In the genomic region with DNA sequence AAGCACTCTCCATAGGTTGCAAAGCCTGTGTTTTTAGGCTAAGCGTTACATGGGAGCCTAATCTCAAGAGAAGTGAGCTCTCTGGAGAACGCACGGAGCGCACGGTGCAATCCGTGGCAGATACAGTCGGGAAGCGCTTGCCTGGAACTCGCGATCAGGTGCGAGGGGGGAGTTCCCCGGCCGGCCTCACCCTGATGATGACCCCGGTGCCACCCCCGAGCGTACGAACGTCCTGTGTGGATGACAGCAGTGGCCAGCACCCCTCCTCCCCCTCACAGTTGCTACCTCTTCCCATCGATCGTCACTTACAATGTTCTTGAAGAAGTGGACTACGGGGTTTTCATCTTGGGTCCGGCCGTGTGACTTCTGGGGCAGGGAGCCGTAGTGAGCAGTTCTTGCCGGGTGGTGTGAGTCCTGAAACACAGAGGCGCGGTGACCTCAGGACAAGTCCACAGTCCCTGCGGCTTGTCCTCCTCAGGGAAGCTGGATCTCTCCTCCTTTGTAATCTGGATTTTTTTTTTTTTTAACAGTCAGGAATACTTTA, we compare ENCODE assay signal across 21 cellular contexts.
A peak's percentile ranks its signal among the peaks of the same experiment; 100 is the strongest.
DNase-seq lines count a peak whose midpoint lies in the region; ATAC-seq, FAIRE-seq and TF ChIP-seq lines count a peak whose summit lies in the region.
"Had no signal": no experiment of that assay in that cellular context is flagged by ENCODE, and none has a peak within 500 bp of the region (broad histone marks: within the 10 kb centered on the region; RNA-seq: fewer than 3 reads in every experiment).

No MANE protein-coding gene starts in this region.

- no peaks in the 10 kb centered on the region for H3K36me3 Mint-ChIP-seq in dendritic cell treated with granulocyte-macrophage colony-stimulating factor and Interleukin-4, amounts not matched to agents 40 ng/mL and 50 ng/mL, for 4 days (ENCODE audit: low read depth)
- H3K36me3 Mint-ChIP-seq in nephron progenitor cell (ENCODE audit: low read depth) (no peaks in the 10 kb centered on the region), type B pancreatic cell (peaks cover 4% of the 10 kb centered on the region), MCF 10A (ENCODE audit: insufficient read depth, unreplicated experiment) (no peaks in the 10 kb centered on the region)

- POLR2A ChIA-PET in HepG2 (lab: Yijun Ruan, JAX) (no interaction called here), MCF 10A (lab: Yijun Ruan, JAX) (no interaction called here)

- H3K27ac Mint-ChIP-seq in dendritic cell treated with granulocyte-macrophage colony-stimulating factor and Interleukin-4, amounts not matched to agents 40 ng/mL and 50 ng/mL, for 4 days = peak overlapping the region; percentile 90
- H3K27ac Mint-ChIP-seq in nephron progenitor cell (peak overlapping the region; percentile 37), type B pancreatic cell (peak overlapping the region; percentile 46), MCF 10A (ENCODE audit: low read depth, unreplicated experiment) (no peak overlapping the region)
- H3K27ac Mint-ChIP-seq: HFFc6 had no signal

- in situ Hi-C loops in HepG2 (cut with HindIII; ENCODE audit: extremely low pct_ligation_motif_present, low pct_unique_long_range_greater_than_20kb) = loop anchor here (10.0 kb wide), 3 partner anchors 185 to 665 kb away; no protein-coding TSS in a partner anchor

- H3K4me2 ChIP-seq in HepG2 (ENCODE audit: low read depth, low read length) = no peak overlapping the region
- H3K4me2 ChIP-seq: KMS-11 had no signal

- H3K4me3 Mint-ChIP-seq in dendritic cell treated with granulocyte-macrophage colony-stimulating factor and Interleukin-4, amounts not matched to agents 40 ng/mL and 50 ng/mL, for 4 days = no peak overlapping the region
- H3K4me3 Mint-ChIP-seq in nephron progenitor cell (no peak overlapping the region), type B pancreatic cell (no peak overlapping the region), MCF 10A (ENCODE audit: unreplicated experiment) (no peak overlapping the region)
- H3K4me3 Mint-ChIP-seq: CD14-positive monocyte, H9, HFFc6 had no signal

- no peak for ATAC-seq in right lobe of liver
- no peak for ATAC-seq in HepG2
- ATAC-seq: PC-3 had no signal

- no peak for FAIRE-seq in HepG2 (lab: Jason Lieb, UNC)
- FAIRE-seq: A204.1 had no signal

- H2AFZ ChIP-seq in HepG2 (ENCODE audit: low read length) = no peak overlapping the region

- CTCF ChIA-PET in HepG2 (lab: Yijun Ruan, JAX; ENCODE audit: low intra/inter-chr PET ratio, low total read pairs) = no interaction called here
- CTCF ChIA-PET in MCF 10A (lab: Yijun Ruan, JAX) = interaction anchor here (0.6 to 1.8 kb wide), 2 partner anchors 11 to 187 kb away, joined by 6 to 16 read pairs; no protein-coding TSS in a partner anchor

- peaks cover 75% of the 10 kb centered on the region for H3K4me1 Mint-ChIP-seq in dendritic cell treated with granulocyte-macrophage colony-stimulating factor and Interleukin-4, amounts not matched to agents 40 ng/mL and 50 ng/mL, for 4 days (ENCODE audit: low read depth)
- H3K4me1 Mint-ChIP-seq in nephron progenitor cell (peaks cover 52% of the 10 kb centered on the region), type B pancreatic cell (ENCODE audit: unreplicated experiment) (peaks cover 27% of the 10 kb centered on the region), MCF 10A (ENCODE audit: insufficient read depth, unreplicated experiment) (no peaks in the 10 kb centered on the region)

- H3K36me3 ChIP-seq in right lobe of liver = no peaks in the 10 kb centered on the region
- no peaks in the 10 kb centered on the region for H3K36me3 ChIP-seq in HepG2 (replicated peaks in 1 of 2; ENCODE audit: control insufficient read depth in 1 of 2, insufficient read depth in 2 of 2, low read length in 2 of 2)

- TF ChIP-seq RAD21 in HepG2 (CRISPR knock-in tag; IDR thresholded peaks at IDR 0.05) = no peak

- no peaks in the 10 kb centered on the region for H3K79me2 ChIP-seq in HepG2 (ENCODE audit: insufficient read depth, low read length)

- H3K9me3 ChIP-seq in right lobe of liver = no peaks in the 10 kb centered on the region
- H3K9me3 ChIP-seq in HepG2 (ENCODE audit: low read length) = no peaks in the 10 kb centered on the region

- TF ChIP-seq POLR2A in right lobe of liver (IDR thresholded peaks at IDR 0.05) (no peak), HepG2 (IDR thresholded peaks at IDR 0.05; ENCODE audit: insufficient read depth in 1 of 2, low read depth in 2 of 2, low read length in 2 of 2) (no peak)

- H3K9me3 Mint-ChIP-seq in dendritic cell treated with granulocyte-macrophage colony-stimulating factor and Interleukin-4, amounts not matched to agents 40 ng/mL and 50 ng/mL, for 4 days = no peaks in the 10 kb centered on the region
- H3K9me3 Mint-ChIP-seq in nephron progenitor cell (no peaks in the 10 kb centered on the region), type B pancreatic cell (no peaks in the 10 kb centered on the region), MCF 10A (ENCODE audit: unreplicated experiment) (no peaks in the 10 kb centered on the region)
- H3K9me3 Mint-ChIP-seq: H9, HFFc6 had no signal

- no peak for TF ChIP-seq CTCF in right lobe of liver (IDR thresholded peaks at IDR 0.05)
- TF ChIP-seq CTCF in HepG2 (CRISPR knock-in tag; IDR thresholded peaks at IDR 0.05) = no peak
- no peak for TF ChIP-seq CTCF in nephron progenitor cell (IDR thresholded peaks at IDR 0.05)
- TF ChIP-seq CTCF in type B pancreatic cell (conservative IDR thresholded peaks at IDR 0.05) = no peak
- no peak for TF ChIP-seq CTCF in MCF 10A (IDR thresholded peaks at IDR 0.05; ENCODE audit: unreplicated experiment)

- intact Hi-C loops in right lobe of liver (cut with DNase I) (loop anchor here in 1 of 2 donors (5.0 to 10.0 kb wide), 2 partner anchors 67 to 185 kb away; no protein-coding TSS in a partner anchor), HepG2 (cut with micrococcal nuclease; ENCODE audit: unreplicated experiment) (no loop called here), MCF 10A (cut with micrococcal nuclease) (no loop called here)
- intact Hi-C loops in dendritic cell treated with granulocyte-macrophage colony-stimulating factor and Interleukin-4, amounts not matched to agents 40 ng/mL and 50 ng/mL, for 4 days (cut with micrococcal nuclease) = loop anchor here (10.0 kb wide), 1 partner anchor 65 kb away; no protein-coding TSS in a partner anchor

- H3K27me3 ChIP-seq in right lobe of liver (no peaks in the 10 kb centered on the region), HepG2 (ENCODE audit: control insufficient read depth in 1 of 2, insufficient read depth in 2 of 2, low read length in 2 of 2) (no peaks in the 10 kb centered on the region; a peak in 1 of 5 replicates)

- H3K4me3 ChIP-seq in right lobe of liver = no peak overlapping the region
- H3K4me3 ChIP-seq in HepG2 (replicated peaks in 1 of 3; ENCODE audit: insufficient read depth in 1 of 3, low read depth in 2 of 3, low read length in 3 of 3) = no peak overlapping the region

- H3K4me1 ChIP-seq in right lobe of liver = peaks cover 0 to 8% (median 0%) of the 10 kb centered on the region in 4 donors
- H3K4me1 ChIP-seq in HepG2 (ENCODE audit: insufficient read depth, low read length) = peaks cover 31% of the 10 kb centered on the region

- TF ChIP-seq EP300 in HepG2 (IDR thresholded peaks at IDR 0.05; ENCODE audit: low read depth in 2 of 2, low read length in 2 of 2) (no peak), HepG2 (CRISPR knock-in tag; IDR thresholded peaks at IDR 0.05; ENCODE audit: borderline replicate concordance) (no peak)

- 82% methylated on average over 7 of the region's 28 CpGs for WGBS in right lobe of liver (ENCODE audit: insufficient coverage, low coverage, low lambda C conversion rate, missing lambda C conversion rate)
- WGBS in HepG2 (ENCODE audit: low lambda C conversion rate) = 90% methylated on average over 27 of the region's 28 CpGs

- no peaks in the 10 kb centered on the region for H4K20me1 ChIP-seq in HepG2 (ENCODE audit: insufficient read depth, low read length)

- no peaks in the 10 kb centered on the region for H3K27me3 Mint-ChIP-seq in dendritic cell treated with granulocyte-macrophage colony-stimulating factor and Interleukin-4, amounts not matched to agents 40 ng/mL and 50 ng/mL, for 4 days
- H3K27me3 Mint-ChIP-seq in nephron progenitor cell (ENCODE audit: low read depth, poor library complexity) = peaks cover 16% of the 10 kb centered on the region
- H3K27me3 Mint-ChIP-seq in type B pancreatic cell = no peaks in the 10 kb centered on the region
- H3K27me3 Mint-ChIP-seq in MCF 10A (ENCODE audit: insufficient read depth, unreplicated experiment) = peaks cover 25% of the 10 kb centered on the region

- BruUV-seq in HepG2 (replicated peaks; lab: Mats Ljungman, UMichigan) = no TSS peak
- BruUV-seq in MCF 10A (replicated peaks; lab: Mats Ljungman, UMichigan) = no TSS peak

- DNase-seq in right lobe of liver (peak in 2 of 3 donors; percentile 38 to 55), HepG2 (ENCODE audit: low spot score) (no peak), nephron progenitor cell (no peak), type B pancreatic cell (ENCODE audit: extremely low spot score, unreplicated experiment) (peak; percentile 55), MCF 10A (ENCODE audit: unreplicated experiment) (no peak), SKM-1 (lab: John Stamatoyannopoulos, UW; ENCODE audit: unreplicated experiment) (no peak), GM19240 (ENCODE audit: insufficient read length, low spot score) (no peak)
- DNase-seq: GF-D8, H9, HFFc6, NCI-H1694 treated with DMSO at 0.1 percent for 48 hours, NCI-H2081 treated with DMSO at 0.1 percent for 48 hours, NCI-H2171 treated with DMSO at 0.1 percent for 48 hours, NCI-H446, NCI-H526, PC-3, Right ventricle myocardium superior had no signal

- H3K9ac ChIP-seq in HepG2 (ENCODE audit: insufficient read depth, low read depth, low read length) = no peak overlapping the region
- H3K9ac ChIP-seq: KMS-11 had no signal

- H3K27ac ChIP-seq in right lobe of liver (no peak overlapping the region), HepG2 (ENCODE audit: extremely low read length, insufficient read depth, low read length) (no peak overlapping the region)
- H3K27ac ChIP-seq: KMS-11 had no signal

TF ChIP-seq in HepG2, 621 proteins besides CTCF, POLR2A, EP300 and RAD21 (continues in another document):
- TF ChIP-seq, protein P1, sequence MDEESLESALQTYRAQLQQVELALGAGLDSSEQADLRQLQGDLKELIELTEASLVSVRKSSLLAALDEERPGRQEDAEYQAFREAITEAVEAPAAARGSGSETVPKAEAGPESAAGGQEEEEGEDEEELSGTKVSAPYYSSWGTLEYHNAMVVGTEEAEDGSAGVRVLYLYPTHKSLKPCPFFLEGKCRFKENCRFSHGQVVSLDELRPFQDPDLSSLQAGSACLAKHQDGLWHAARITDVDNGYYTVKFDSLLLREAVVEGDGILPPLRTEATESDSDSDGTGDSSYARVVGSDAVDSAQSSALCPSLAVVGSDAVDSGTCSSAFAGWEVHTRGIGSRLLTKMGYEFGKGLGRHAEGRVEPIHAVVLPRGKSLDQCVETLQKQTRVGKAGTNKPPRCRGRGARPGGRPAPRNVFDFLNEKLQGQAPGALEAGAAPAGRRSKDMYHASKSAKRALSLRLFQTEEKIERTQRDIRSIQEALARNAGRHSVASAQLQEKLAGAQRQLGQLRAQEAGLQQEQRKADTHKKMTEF (CRISPR knock-in tag; IDR thresholded peaks at IDR 0.05) = no peak
- no peak for TF ChIP-seq ZNF383 (CRISPR knock-in tag; IDR thresholded peaks at IDR 0.05; ENCODE audit: borderline replicate concordance)
- TF ChIP-seq MAFG (CRISPR knock-in tag; IDR thresholded peaks at IDR 0.05) = no peak
- no peak for TF ChIP-seq KLF11 (CRISPR knock-in tag; IDR thresholded peaks at IDR 0.05)
- no peak for TF ChIP-seq ZNF136 (CRISPR knock-in tag; IDR thresholded peaks at IDR 0.05; ENCODE audit: low read depth)

Comparison
In these comparisons a context has a peak if more than half of its experiments do, and no peak if none do; other contexts are left out.
1. DNase-seq: peak in right lobe of liver (2 of 3) and type B pancreatic cell (single experiment); none in HepG2 (single experiment), nephron progenitor cell (single experiment), MCF 10A (single experiment), SKM-1 (single experiment) and GM19240 (single experiment).